Comparison of ENCODE assay signal across 8 cellular contexts in the genomic region with DNA sequence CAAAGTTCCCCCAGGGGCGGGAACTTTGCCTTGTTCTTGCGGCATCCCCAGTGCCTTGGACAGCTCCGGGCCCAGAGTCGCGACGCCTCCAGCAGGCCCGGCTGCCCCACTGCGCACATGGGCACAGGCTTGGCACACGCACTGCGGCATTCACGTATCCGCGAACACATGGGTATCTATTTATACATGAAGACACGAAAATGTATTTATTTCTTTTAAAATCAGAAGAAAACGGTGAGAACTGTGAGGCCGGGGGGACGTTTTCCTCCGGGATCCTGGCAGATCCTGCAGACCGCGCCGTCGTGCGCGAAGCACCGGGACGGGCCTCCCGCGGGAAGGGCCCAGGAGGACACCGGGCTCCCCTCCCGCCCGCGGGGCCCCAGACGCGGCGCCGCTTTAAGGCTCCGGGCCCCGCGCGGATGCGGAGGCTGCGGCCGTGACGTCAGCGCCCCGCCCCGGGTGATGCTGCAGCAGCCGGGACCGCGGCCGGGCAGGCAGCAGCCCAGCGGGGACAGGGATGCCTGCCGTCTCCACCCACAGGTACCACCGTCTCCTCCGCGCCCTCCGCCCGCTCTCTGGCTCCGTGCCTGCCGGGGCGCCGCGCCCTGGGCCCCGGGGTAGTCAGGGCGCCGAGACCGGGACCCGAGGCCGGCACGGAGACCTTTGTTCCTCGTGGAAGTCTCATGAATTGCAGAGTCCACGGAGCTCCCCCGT. TPM values are rescaled to one million over a fixed set of nuclear protein-coding genes. Genes with fewer than 3 reads are reported as not detected.
DNase-seq lines count a peak whose midpoint lies in the region; ATAC-seq, FAIRE-seq and TF ChIP-seq lines count a peak whose summit lies in the region.

Gene SLC45A1 (plus strand): TSS at position 468 of the 714 bp plus-strand sequence. CDS start 6,216 bp downstream, outside the sequence.

- peak within 1 kb of the TSS; percentile 48 for H3K4me3 Mint-ChIP-seq in activated CD8-positive, alpha-beta T cell treated with anti-CD3 and anti-CD28 coated beads, Interleukin-2, amount 10 ng/mL, durations not matched to agents 7 days and 5 days

- H3K9me3 Mint-ChIP-seq in activated CD8-positive, alpha-beta T cell treated with anti-CD3 and anti-CD28 coated beads, Interleukin-2, amount 10 ng/mL, durations not matched to agents 7 days and 5 days (ENCODE audit: insufficient read depth) = no peaks in the 10 kb centered on the region

- DNase-seq in GM18507 (ENCODE audit: extremely low spot score, insufficient read length, low read depth) (peak; percentile 67), NCI-H2171 (lab: John Stamatoyannopoulos, UW) (peak; percentile 41), ecto neural progenitor cell (ENCODE audit: low spot score) (peak; percentile 81), lung (ENCODE audit: low spot score) (peak; percentile 48), Kasumi-1 (lab: John Stamatoyannopoulos, UW) (no peak)
- DNase-seq in activated CD8-positive, alpha-beta T cell treated with anti-CD3 and anti-CD28 coated beads, Interleukin-2, amount 10 ng/mL, durations not matched to agents 7 days and 5 days = peak; percentile 79
- DNase-seq in stimulated activated CD4-positive, alpha-beta T cell treated with anti-CD3 and anti-CD28 coated beads, Interleukin-4, amount 100 ng/mL, for 4 hours = peak; percentile 77 to 85

- H3K27ac ChIP-seq in lung (ENCODE audit: low read depth in 1 of 2, low read length in 1 of 2) = no peak within 1 kb of the TSS

- POLR2A ChIA-PET in activated CD8-positive, alpha-beta T cell treated with anti-CD3 and anti-CD28 coated beads, Interleukin-2, amount 10 ng/mL, durations not matched to agents 7 days and 5 days (lab: Charles Lee) = no interaction called here

- no peaks in the 10 kb centered on the region for H3K36me3 Mint-ChIP-seq in activated CD8-positive, alpha-beta T cell treated with anti-CD3 and anti-CD28 coated beads, Interleukin-2, amount 10 ng/mL, durations not matched to agents 7 days and 5 days (ENCODE audit: low read depth)

- peaks cover 55% of the 10 kb centered on the region for H3K27me3 Mint-ChIP-seq in activated CD8-positive, alpha-beta T cell treated with anti-CD3 and anti-CD28 coated beads, Interleukin-2, amount 10 ng/mL, durations not matched to agents 7 days and 5 days (ENCODE audit: low read depth)

- no peak for FAIRE-seq in GM18507 (lab: Jason Lieb, UNC)

- no peak within 1 kb of the TSS for H3K27ac Mint-ChIP-seq in activated CD8-positive, alpha-beta T cell treated with anti-CD3 and anti-CD28 coated beads, Interleukin-2, amount 10 ng/mL, durations not matched to agents 7 days and 5 days

- H3K4me1 Mint-ChIP-seq in activated CD8-positive, alpha-beta T cell treated with anti-CD3 and anti-CD28 coated beads, Interleukin-2, amount 10 ng/mL, durations not matched to agents 7 days and 5 days (ENCODE audit: low read depth) = peaks cover 18% of the 10 kb centered on the region

- 12 to 13% methylated on average over 63 to 73 of the region's 73 CpGs for WGBS in lung, 2 donors

- ATAC-seq in activated CD8-positive, alpha-beta T cell treated with anti-CD3 and anti-CD28 coated beads, Interleukin-2, amount 10 ng/mL, durations not matched to agents 7 days and 5 days = peak; percentile 93
- peak; percentile 58 for ATAC-seq in lung (ENCODE audit: insufficient read depth, low FRiP score)
- no peak for ATAC-seq in HG03135 (IDR thresholded peaks at IDR 0.05; ENCODE audit: unreplicated experiment)

- no peaks in the 10 kb centered on the region for H3K27me3 ChIP-seq in lung (ENCODE audit: control insufficient read depth, insufficient read depth)

- H3K36me3 ChIP-seq in lung (ENCODE audit: control insufficient read depth in 2 of 2, insufficient read depth in 2 of 2, low read length in 2 of 2) = no peaks in the 10 kb centered on the region

- CTCF ChIA-PET in activated CD8-positive, alpha-beta T cell treated with anti-CD3 and anti-CD28 coated beads, Interleukin-2, amount 10 ng/mL, durations not matched to agents 7 days and 5 days (lab: Charles Lee) = interaction anchor here (1.2 to 3.6 kb wide), 3 partner anchors 286 to 531 kb away, joined by 4 to 16 read pairs (median 4); no protein-coding TSS in a partner anchor

- peaks cover 0 to 14% of the 10 kb centered on the region in 2 donors for H3K4me1 ChIP-seq in lung (ENCODE audit: control insufficient read depth in 2 of 2, insufficient read depth in 2 of 2, low read length in 2 of 2)

- H3K4me3 ChIP-seq in lung = peak within 1 kb of the TSS; percentile 32

- TF ChIP-seq CTCF in lung (IDR thresholded peaks at IDR 0.05; ENCODE audit: control extremely low read depth, extremely low read depth) = no peak

- H3K9me3 ChIP-seq in lung (ENCODE audit: control insufficient read depth in 2 of 2, insufficient read depth in 1 of 2, low read length in 1 of 2) = no peaks in the 10 kb centered on the region

RNA-seq across cellular contexts. Expression of gene SLC45A1, which starts in this region (rescaled TPM):
- under 1 TPM in 1 of 2 experiments, not detected in 1; 0.13 TPM for total RNA-seq in activated CD8-positive, alpha-beta T cell treated with anti-CD3 and anti-CD28 coated beads, Interleukin-2, amount 10 ng/mL, durations not matched to agents 7 days and 5 days
- 1 to 10 TPM in 1 of 2 donors, under 1 TPM in 1; 0.74 to 1.6 TPM for total RNA-seq in lung
- polyA plus RNA-seq in lung = 1 to 10 TPM; 1.0 to 1.2 TPM

Comparison
In these comparisons a context has a peak if more than half of its experiments do, and no peak if none do; other contexts are left out.
1. Peak in DNase-seq and ATAC-seq in activated CD8-positive, alpha-beta T cell treated with anti-CD3 and anti-CD28 coated beads, Interleukin-2, amount 10 ng/mL, durations not matched to agents 7 days and 5 days; RNA of the gene not detected or under 1 TPM.
2. DNase-seq: peak in GM18507 (single experiment), NCI-H2171 (single experiment), ecto neural progenitor cell (single experiment), lung (single experiment) and stimulated activated CD4-positive, alpha-beta T cell treated with anti-CD3 and anti-CD28 coated beads, Interleukin-4, amount 100 ng/mL, for 4 hours (2 of 2); none in Kasumi-1 (0 of 2).